Comparison of ENCODE assay signal across 21 cellular contexts in the genomic region with DNA sequence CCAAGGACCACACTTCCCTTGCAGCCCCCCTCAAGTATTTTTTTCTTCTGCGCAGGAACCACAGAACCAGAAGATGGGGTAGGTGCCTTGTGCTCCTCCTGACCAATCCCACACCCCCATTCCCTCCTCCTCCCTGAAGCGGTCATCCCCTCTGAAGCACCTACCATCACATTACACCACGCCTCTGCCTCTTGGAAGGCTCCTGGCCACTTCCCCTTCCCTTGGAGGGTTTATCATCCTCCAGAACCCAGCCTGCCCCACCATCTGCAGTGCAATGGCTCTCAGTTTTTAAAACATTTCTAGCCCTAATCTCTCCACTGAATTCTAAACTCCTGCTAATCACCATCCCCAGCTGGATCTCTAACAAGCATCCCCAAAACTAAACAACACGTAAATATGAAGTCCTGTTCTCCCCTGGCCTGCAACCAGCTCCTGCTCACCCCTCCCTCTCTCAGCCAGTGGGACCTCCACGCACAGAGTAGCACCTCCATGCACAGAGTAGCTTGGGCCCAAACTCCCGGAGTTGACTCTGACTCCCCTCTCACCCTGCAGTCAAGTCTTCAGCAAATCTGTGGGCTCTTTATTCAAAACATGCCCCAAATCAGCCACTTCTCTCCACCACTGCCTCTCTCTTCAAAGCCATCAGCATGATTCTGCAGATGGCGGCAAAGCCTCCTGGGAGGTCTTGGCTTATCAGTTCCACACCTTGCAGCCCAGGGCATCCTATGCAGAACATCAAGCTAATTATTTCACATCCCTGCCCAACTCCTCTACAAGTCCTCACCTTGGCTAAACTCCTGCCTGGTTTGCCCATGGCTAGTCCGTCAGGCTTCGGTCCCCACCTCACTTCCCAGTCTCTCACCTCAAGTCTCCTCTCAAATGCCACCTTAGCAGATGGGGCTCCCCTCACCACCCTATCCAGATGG.
A peak's percentile ranks its signal among the peaks of the same experiment; 100 is the strongest.
DNase-seq lines count a peak whose midpoint lies in the region; ATAC-seq, FAIRE-seq and TF ChIP-seq lines count a peak whose summit lies in the region.
"Had no signal": no experiment of that assay in that cellular context is flagged by ENCODE, and none has a peak within 500 bp of the region (broad histone marks: within the 10 kb centered on the region; RNA-seq: fewer than 3 reads in every experiment).

No MANE protein-coding gene starts in this region.

- H3K9me3 ChIP-seq in K562 (replicated peaks; ENCODE audit: control insufficient read depth, insufficient read depth, low read depth, low read length) (no peaks in the 10 kb centered on the region), PC-9 (ENCODE audit: insufficient read depth, low read depth) (no peaks in the 10 kb centered on the region)

- intact Hi-C loops in K562 (cut with micrococcal nuclease) = no loop called here
- intact Hi-C loops in PC-9 (cut with micrococcal nuclease; ENCODE audit: unreplicated experiment) = no loop called here

- H3K27ac ChIP-seq in K562 (ENCODE audit: extremely low read depth, low read depth, low read length) (peak overlapping the region; percentile 52; the same call in 2 of the 3 replicates), PC-9 (no peak overlapping the region)

- no peak for ATAC-seq in T-cell (replicated peaks in 1 of 4)
- peak; percentile 83 for ATAC-seq in K562
- no peak for ATAC-seq in stimulated activated effector memory CD8-positive, alpha-beta T cell treated with anti-CD3 and anti-CD28 coated beads, Interleukin-12 subunit alpha, Interleukin-12 subunit beta, amount 100 ng/mL, for 72 hours
- ATAC-seq: left ventricle myocardium superior had no signal

- no peak overlapping the region for H2AFZ ChIP-seq in K562 (ENCODE audit: low read depth, low read length)
- H2AFZ ChIP-seq in PC-9 = no peak overlapping the region

- peaks cover 28% of the 10 kb centered on the region for H3K36me3 Mint-ChIP-seq in T-helper 2 cell treated with Interferon-gamma antibody and Interleukin-4, amounts not matched to agents 5 μg/mL and 100 μg/mL, for 36 hours (ENCODE audit: low read depth)
- H3K36me3 Mint-ChIP-seq in T-cell (peaks cover 19% of the 10 kb centered on the region), glutamatergic neuron (ENCODE audit: unreplicated experiment) (no peaks in the 10 kb centered on the region)
- H3K36me3 Mint-ChIP-seq in stimulated activated effector memory CD8-positive, alpha-beta T cell treated with anti-CD3 and anti-CD28 coated beads, Interleukin-12 subunit alpha, Interleukin-12 subunit beta, amount 100 ng/mL, for 72 hours = peaks cover 47% of the 10 kb centered on the region
- H3K36me3 Mint-ChIP-seq: type B pancreatic cell had no signal

- peaks cover 64% of the 10 kb centered on the region for H3K4me1 Mint-ChIP-seq in T-helper 2 cell treated with Interferon-gamma antibody and Interleukin-4, amounts not matched to agents 5 μg/mL and 100 μg/mL, for 36 hours (ENCODE audit: low read depth)
- H3K4me1 Mint-ChIP-seq in T-cell (peaks cover 85 to 90% (median 87%) of the 10 kb centered on the region in 3 donors), glutamatergic neuron (ENCODE audit: low read depth, unreplicated experiment) (peaks cover 20% of the 10 kb centered on the region)
- peaks cover 78% of the 10 kb centered on the region for H3K4me1 Mint-ChIP-seq in stimulated activated effector memory CD8-positive, alpha-beta T cell treated with anti-CD3 and anti-CD28 coated beads, Interleukin-12 subunit alpha, Interleukin-12 subunit beta, amount 100 ng/mL, for 72 hours

- H3K4me3 Mint-ChIP-seq in T-helper 2 cell treated with Interferon-gamma antibody and Interleukin-4, amounts not matched to agents 5 μg/mL and 100 μg/mL, for 36 hours = peak overlapping the region; percentile 43
- H3K4me3 Mint-ChIP-seq in T-cell (peak overlapping the region; percentile 14 to 72 (median 38)), glutamatergic neuron (ENCODE audit: unreplicated experiment) (no peak overlapping the region)
- H3K4me3 Mint-ChIP-seq in stimulated activated effector memory CD8-positive, alpha-beta T cell treated with anti-CD3 and anti-CD28 coated beads, Interleukin-12 subunit alpha, Interleukin-12 subunit beta, amount 100 ng/mL, for 72 hours = peak overlapping the region; percentile 56
- H3K4me3 Mint-ChIP-seq: nephron progenitor cell, type B pancreatic cell had no signal

- POLR2A ChIA-PET in T-cell (lab: Charles Lee) (interaction anchor here in 1 of 2 donors (0.8 kb wide), 1 partner anchor 14 kb away, joined by 3 read pairs; no protein-coding TSS in a partner anchor), K562 (lab: Yijun Ruan, JAX) (interaction anchor here (0.6 to 2.5 kb wide), 4 partner anchors 12 to 849 kb away, joined by 3 to 20 read pairs (median 4); no protein-coding TSS in a partner anchor), PC-9 (lab: Charles Lee; ENCODE audit: unreplicated experiment) (no interaction called here)

- peaks cover 7% of the 10 kb centered on the region for H3K9me1 ChIP-seq in K562 (ENCODE audit: control insufficient read depth, insufficient read depth, low read length)

- no peaks in the 10 kb centered on the region for H3K9me3 Mint-ChIP-seq in T-helper 2 cell treated with Interferon-gamma antibody and Interleukin-4, amounts not matched to agents 5 μg/mL and 100 μg/mL, for 36 hours
- H3K9me3 Mint-ChIP-seq in T-cell (no peaks in the 10 kb centered on the region), glutamatergic neuron (ENCODE audit: unreplicated experiment) (peaks cover 4% of the 10 kb centered on the region)
- no peaks in the 10 kb centered on the region for H3K9me3 Mint-ChIP-seq in stimulated activated effector memory CD8-positive, alpha-beta T cell treated with anti-CD3 and anti-CD28 coated beads, Interleukin-12 subunit alpha, Interleukin-12 subunit beta, amount 100 ng/mL, for 72 hours
- H3K9me3 Mint-ChIP-seq: type B pancreatic cell had no signal

- no peak for DNase-seq in T-helper 2 cell treated with Interferon-gamma antibody and Interleukin-4, amounts not matched to agents 5 μg/mL and 100 μg/mL, for 36 hours (ENCODE audit: low spot score)
- DNase-seq in T-helper 2 cell = no peak
- no peak for DNase-seq in T-cell
- peak in 2 of 4 experiments; percentile 36 to 72 for DNase-seq in K562 (ENCODE audit: extremely low read depth in 1 of 4, low spot score in 3 of 4)
- DNase-seq in stimulated activated effector memory CD8-positive, alpha-beta T cell treated with anti-CD3 and anti-CD28 coated beads, Interleukin-12 subunit alpha, Interleukin-12 subunit beta, amount 100 ng/mL, for 72 hours (ENCODE audit: low spot score in 2 of 2) = no peak
- DNase-seq in PC-9 = no peak
- DNase-seq in DMS 273 treated with DMSO at 0.1 percent for 48 hours (lab: John Stamatoyannopoulos, UW) = no peak
- no peak for DNase-seq in glutamatergic neuron
- DNase-seq: activated CD8-positive, alpha-beta memory T cell treated with anti-CD3 and anti-CD28 coated beads, Interleukin-2, amount 50 U/mL, for 48 hours; aorta; dermis blood vessel endothelial cell; left ventricle myocardium superior; MM.1S; nephron progenitor cell; retina; SIG-M5 had no signal

- H3K79me2 ChIP-seq in K562 (ENCODE audit: control insufficient read depth, insufficient read depth, low read length) (peaks cover 97% of the 10 kb centered on the region), PC-9 (ENCODE audit: low read depth) (no peaks in the 10 kb centered on the region; the same call in 1 of the 2 replicates)

- H3K9me2 ChIP-seq in PC-9 (ENCODE audit: insufficient read depth) = no peaks in the 10 kb centered on the region

- CTCF ChIA-PET in T-cell (lab: Charles Lee) = interaction anchor here (0.5 to 1.0 kb wide), 4 partner anchors 8 to 346 kb away, joined by 3 to 5 read pairs (median 3); no protein-coding TSS in a partner anchor
- CTCF ChIA-PET in K562 (lab: Yijun Ruan, JAX; ENCODE audit: low intra/inter-chr PET ratio) = no interaction called here
- CTCF ChIA-PET in PC-9 (lab: Charles Lee) = interaction anchor here (0.5 kb wide), 1 partner anchor 39 kb away, joined by 3 read pairs; no protein-coding TSS in a partner anchor

- TF ChIP-seq EP300 in K562 (IDR thresholded peaks at IDR 0.05; ENCODE audit: low read length) = peak; percentile 9; the same call in 1 of the 2 replicates

- WGBS in K562 (ENCODE audit: insufficient coverage, low coverage, missing lambda C conversion rate) = 23% methylated on average over 8 of the region's 9 CpGs

- H3K4me1 ChIP-seq in K562 (replicated peaks in 1 of 2; ENCODE audit: control insufficient read depth in 2 of 2, insufficient read depth in 2 of 2, low read length in 2 of 2) (peaks cover 10 to 45% of the 10 kb centered on the region in 2 experiments), PC-9 (replicated peaks; ENCODE audit: insufficient read depth) (no peaks in the 10 kb centered on the region)

- in situ Hi-C loops in K562 (cut with MboI) = no loop called here

- BruUV-seq in K562 (replicated peaks; lab: Mats Ljungman, UMichigan) (no TSS peak), PC-9 (replicated peaks; lab: Mats Ljungman, UMichigan) (no TSS peak)

- H4K20me1 ChIP-seq in K562 (replicated peaks; ENCODE audit: control insufficient read depth, insufficient read depth, low read length) (peaks cover 11% of the 10 kb centered on the region; the same call in 1 of the 2 replicates), PC-9 (ENCODE audit: insufficient read depth) (no peaks in the 10 kb centered on the region)

- H3K4me3 ChIP-seq in K562 = no peak overlapping the region
- H3K4me3 ChIP-seq in PC-9 = no peak overlapping the region

- TF ChIP-seq RAD21 in K562 (CRISPR knock-in tag; conservative IDR thresholded peaks at IDR 0.05 in 1 of 2, IDR thresholded peaks at IDR 0.05 in 1 of 2) = no peak

- peak in 1 of 3 experiments; percentile 11; a peak in 1 of 6 replicates for TF ChIP-seq CTCF in K562 (IDR thresholded peaks at IDR 0.05 in 2 of 3, conservative IDR thresholded peaks at IDR 0.05 in 1 of 3; ENCODE audit: insufficient read depth in 2 of 3, low read depth in 1 of 3, low read length in 3 of 3)
- no peak for TF ChIP-seq CTCF in PC-9 (conservative IDR thresholded peaks at IDR 0.05)
- no peak for TF ChIP-seq CTCF in glutamatergic neuron (IDR thresholded peaks at IDR 0.05; ENCODE audit: partially characterized antibody, unreplicated experiment)

- peak overlapping the region; percentile 55 for H3K27ac Mint-ChIP-seq in T-helper 2 cell treated with Interferon-gamma antibody and Interleukin-4, amounts not matched to agents 5 μg/mL and 100 μg/mL, for 36 hours
- peak overlapping the region; percentile 87 to 95 for H3K27ac Mint-ChIP-seq in T-cell
- H3K27ac Mint-ChIP-seq in stimulated activated effector memory CD8-positive, alpha-beta T cell treated with anti-CD3 and anti-CD28 coated beads, Interleukin-12 subunit alpha, Interleukin-12 subunit beta, amount 100 ng/mL, for 72 hours = peak overlapping the region; percentile 91
- no peak overlapping the region for H3K27ac Mint-ChIP-seq in glutamatergic neuron (ENCODE audit: unreplicated experiment)
- H3K27ac Mint-ChIP-seq: nephron progenitor cell, type B pancreatic cell had no signal

- H3F3A ChIP-seq in PC-9 (ENCODE audit: insufficient read depth, low read depth) = no peaks in the 10 kb centered on the region

- FAIRE-seq in K562 (lab: Jason Lieb, UNC) = peak; percentile 51
- FAIRE-seq: A204.1, GM18507, HTR-8/SVneo, TTC549 had no signal

- H3K27me3 Mint-ChIP-seq in T-helper 2 cell treated with Interferon-gamma antibody and Interleukin-4, amounts not matched to agents 5 μg/mL and 100 μg/mL, for 36 hours (ENCODE audit: low read depth) = no peaks in the 10 kb centered on the region
- H3K27me3 Mint-ChIP-seq in T-cell (no peaks in the 10 kb centered on the region), glutamatergic neuron (ENCODE audit: unreplicated experiment) (peaks cover 13% of the 10 kb centered on the region)
- H3K27me3 Mint-ChIP-seq: type B pancreatic cell had no signal

- H3K27me3 ChIP-seq in K562 (ENCODE audit: control insufficient read depth in 2 of 2, insufficient read depth in 2 of 2, low read length in 2 of 2) (no peaks in the 10 kb centered on the region), PC-9 (ENCODE audit: insufficient read depth, low read depth) (no peaks in the 10 kb centered on the region)

- H3K36me3 ChIP-seq in K562 (ENCODE audit: control insufficient read depth, insufficient read depth, low read length) = no peaks in the 10 kb centered on the region; the same call in 2 of the 3 replicates
- H3K36me3 ChIP-seq in PC-9 (ENCODE audit: low read depth) = no peaks in the 10 kb centered on the region

- no peak for TF ChIP-seq POLR2A in K562 (conservative IDR thresholded peaks at IDR 0.05)

- H3K9ac ChIP-seq in K562 (ENCODE audit: insufficient read depth in 1 of 2, low read depth in 2 of 2, low read length in 2 of 2) = peak overlapping the region in 1 of 2 experiments; percentile 57; a peak in 1 of 4 replicates

- H3K4me2 ChIP-seq in K562 (ENCODE audit: insufficient read depth, low read length) = peak overlapping the region; percentile 53
- H3K4me2 ChIP-seq in PC-9 = no peak overlapping the region
